In genomic region chr20:53621482-53622246, GRCh38 we compare ENCODE assay signal across 1 cellular context.
TF ChIP-seq lines count a peak whose summit lies in the region.

No MANE protein-coding gene starts in this region.

TF ChIP-seq in HepG2, 621 proteins besides CTCF, POLR2A, EP300 and RAD21 (continued from another document and continues in another):
- TF ChIP-seq NCOA1 (CRISPR knock-in tag; IDR thresholded peaks at IDR 0.05), result peak; percentile 86; the same call in 1 of the 2 replicates
- TF ChIP-seq ZNF652 (CRISPR knock-in tag; IDR thresholded peaks at IDR 0.05; ENCODE audit: borderline replicate concordance, low read depth), result peak; percentile 46; the same call in 1 of the 2 replicates
- no peak for TF ChIP-seq TEAD2 (CRISPR knock-in tag; IDR thresholded peaks at IDR 0.05)
- peak; percentile 72 for TF ChIP-seq IKZF5 (CRISPR knock-in tag; IDR thresholded peaks at IDR 0.05)
- no peak for TF ChIP-seq LCORL (IDR thresholded peaks at IDR 0.05)
- peak; percentile 49 for TF ChIP-seq LCORL (CRISPR knock-in tag; IDR thresholded peaks at IDR 0.05)
- TF ChIP-seq NFYB (CRISPR knock-in tag; IDR thresholded peaks at IDR 0.05), result no peak
- peak; percentile 32 for TF ChIP-seq XRCC5 (optimal IDR thresholded peaks at IDR 0.05; ENCODE audit: low read length)
- no peak for TF ChIP-seq MNT (IDR thresholded peaks at IDR 0.05)
- TF ChIP-seq FOXP1 (IDR thresholded peaks at IDR 0.05), result no peak
- TF ChIP-seq FOXP1 (CRISPR knock-in tag; IDR thresholded peaks at IDR 0.05), result peak; percentile 38; the same call in 1 of the 2 replicates
- no peak for TF ChIP-seq ZNF264 (CRISPR knock-in tag; IDR thresholded peaks at IDR 0.05)
- TF ChIP-seq UBTF (CRISPR knock-in tag; IDR thresholded peaks at IDR 0.05), result 0 out of 2 replicates have a peak, but pooled peaks have one; percentile 14
- TF ChIP-seq KMT2A (CRISPR knock-in tag; IDR thresholded peaks at IDR 0.05), result 0 out of 2 replicates have a peak, but pooled peaks have one; percentile 34
- peak; percentile 25; the same call in 1 of the 2 replicates for TF ChIP-seq ZBTB21 (CRISPR knock-in tag; IDR thresholded peaks at IDR 0.05)
- TF ChIP-seq ZNF569 (CRISPR knock-in tag; IDR thresholded peaks at IDR 0.05; ENCODE audit: borderline replicate concordance), result no peak
- 0 out of 2 replicates have a peak, but pooled peaks have one; percentile 26 for TF ChIP-seq ZBTB37 (CRISPR knock-in tag; IDR thresholded peaks at IDR 0.05)
- peak; percentile 45 for TF ChIP-seq HNF1B (CRISPR knock-in tag; IDR thresholded peaks at IDR 0.05)
- TF ChIP-seq ASH2L (IDR thresholded peaks at IDR 0.05; ENCODE audit: insufficient read length, low read depth, low read length), result peak; percentile 62
- TF ChIP-seq ZNF331 (CRISPR knock-in tag; IDR thresholded peaks at IDR 0.05), result no peak
- TF ChIP-seq ZNF552 (CRISPR knock-in tag; IDR thresholded peaks at IDR 0.05; ENCODE audit: borderline replicate concordance), result peak; percentile 31; the same call in 1 of the 2 replicates
- TF ChIP-seq ZNF850 (CRISPR knock-in tag; conservative IDR thresholded peaks at IDR 0.05), result 0 out of 2 replicates have a peak, but pooled peaks have one; percentile 43
- TF ChIP-seq KDM2A (CRISPR knock-in tag; IDR thresholded peaks at IDR 0.05; ENCODE audit: borderline replicate concordance, low read depth), result 0 out of 2 replicates have a peak, but pooled peaks have one; percentile 33
- TF ChIP-seq KDM5B (CRISPR knock-in tag; IDR thresholded peaks at IDR 0.05; ENCODE audit: borderline replicate concordance), result no peak
- no peak for TF ChIP-seq POLR2AphosphoS5 (IDR thresholded peaks at IDR 0.05; ENCODE audit: low read depth, low read length)
- peak; percentile 60; the same call in 1 of the 2 replicates for TF ChIP-seq ZNF879 (CRISPR knock-in tag; IDR thresholded peaks at IDR 0.05)
- peak; percentile 53; the same call in 1 of the 2 replicates for TF ChIP-seq KLF12 (CRISPR knock-in tag; IDR thresholded peaks at IDR 0.05; ENCODE audit: borderline replicate concordance)
- TF ChIP-seq HNRNPL (IDR thresholded peaks at IDR 0.05; ENCODE audit: low read depth, low read length), result no peak
- no peak for TF ChIP-seq ZNF761 (CRISPR knock-in tag; conservative IDR thresholded peaks at IDR 0.05)
- 0 out of 2 replicates have a peak, but pooled peaks have one; percentile 37 for TF ChIP-seq ARID4A (CRISPR knock-in tag; IDR thresholded peaks at IDR 0.05; ENCODE audit: borderline replicate concordance)
- TF ChIP-seq TEF (CRISPR knock-in tag; IDR thresholded peaks at IDR 0.05), result no peak
- TF ChIP-seq HNRNPH1 (optimal IDR thresholded peaks at IDR 0.05; ENCODE audit: low read depth, low read length), result no peak
- no peak for TF ChIP-seq ZFP82 (CRISPR knock-in tag; IDR thresholded peaks at IDR 0.05; ENCODE audit: borderline replicate concordance)
- no peak for TF ChIP-seq ZNF772 (CRISPR knock-in tag; IDR thresholded peaks at IDR 0.05)
- TF ChIP-seq KLF11 (CRISPR knock-in tag; IDR thresholded peaks at IDR 0.05), result 0 out of 2 replicates have a peak, but pooled peaks have one; percentile 33
- no peak for TF ChIP-seq CHD2 (IDR thresholded peaks at IDR 0.05; ENCODE audit: low read depth, low read length)
- TF ChIP-seq ZNF44 (CRISPR knock-in tag; IDR thresholded peaks at IDR 0.05), result 0 out of 2 replicates have a peak, but pooled peaks have one; percentile 2
- TF ChIP-seq GPN1 (CRISPR knock-in tag; IDR thresholded peaks at IDR 0.05; ENCODE audit: borderline replicate concordance), result 0 out of 2 replicates have a peak, but pooled peaks have one; percentile 46
- TF ChIP-seq TP53 (CRISPR knock-in tag; conservative IDR thresholded peaks at IDR 0.05), result 0 out of 2 replicates have a peak, but pooled peaks have one; percentile 31
- 0 out of 2 replicates have a peak, but pooled peaks have one; percentile 27 for TF ChIP-seq HOXA3 (CRISPR knock-in tag; IDR thresholded peaks at IDR 0.05)
- peak; percentile 85; the same call in 1 of the 2 replicates for TF ChIP-seq ZNF598 (CRISPR knock-in tag; IDR thresholded peaks at IDR 0.05; ENCODE audit: borderline replicate concordance)
- TF ChIP-seq NRL (CRISPR knock-in tag; IDR thresholded peaks at IDR 0.05; ENCODE audit: borderline replicate concordance), result no peak
- TF ChIP-seq ZBTB39 (CRISPR knock-in tag; IDR thresholded peaks at IDR 0.05), result peak; percentile 59; the same call in 1 of the 2 replicates
- TF ChIP-seq CREB3 (CRISPR knock-in tag; IDR thresholded peaks at IDR 0.05), result no peak
- TF ChIP-seq ZSCAN5A (CRISPR knock-in tag; IDR thresholded peaks at IDR 0.05; ENCODE audit: borderline replicate concordance), result no peak
